In the genomic region with DNA sequence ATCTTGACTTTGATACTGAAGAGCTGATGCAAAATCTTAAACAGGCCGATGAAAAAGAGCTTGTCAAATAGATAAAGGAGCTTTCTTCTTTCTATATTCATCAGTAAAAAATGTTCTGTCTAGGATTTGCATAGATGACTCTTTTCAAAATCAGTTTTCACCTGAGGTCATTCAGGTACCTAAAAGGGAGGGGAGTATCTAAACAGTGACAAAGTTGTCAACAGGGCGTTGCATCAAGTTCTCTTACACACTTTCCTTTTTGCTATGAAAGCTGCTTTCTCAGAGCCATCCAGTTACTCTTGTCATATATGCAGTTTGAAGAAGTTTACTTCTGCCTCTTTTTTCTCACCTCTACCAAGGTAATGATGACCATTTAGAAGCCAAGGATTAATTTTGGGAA, we compare ENCODE assay signal across 12 cellular contexts.
A peak's percentile ranks its signal among the peaks of the same experiment; 100 is the strongest.
DNase-seq lines count a peak whose midpoint lies in the region; ATAC-seq and TF ChIP-seq lines count a peak whose summit lies in the region.
"Had no signal": no experiment of that assay in that cellular context is flagged by ENCODE, and none has a peak within 500 bp of the region (broad histone marks: within the 10 kb centered on the region; RNA-seq: fewer than 3 reads in every experiment).

No MANE protein-coding gene starts in this region.

- H4K12ac ChIP-seq in trophoblast cell (ENCODE audit: low read depth, low read length) = no peak overlapping the region

- H3K4me1 ChIP-seq in OCI-LY1 (ENCODE audit: insufficient read depth, low read length, severe bottlenecking) (peaks cover 53% of the 10 kb centered on the region), trophoblast cell (ENCODE audit: control insufficient read depth in 1 of 2, insufficient read depth in 2 of 2, low read length in 2 of 2) (peaks cover 0 to 2% of the 10 kb centered on the region in 2 experiments), neural progenitor cell (peaks cover 31% of the 10 kb centered on the region)

- ATAC-seq in activated T-cell treated with anti-CD3 and anti-CD28 coated beads, Interleukin-2, amount 50 U/mL, for 4 hours = peak; percentile 59 to 60
- ATAC-seq in GM21528 (IDR thresholded peaks at IDR 0.05; ENCODE audit: low FRiP score, unreplicated experiment) = peak; percentile 61
- ATAC-seq: Panc1 had no signal

- peak overlapping the region; percentile 41 for H3K4me2 ChIP-seq in OCI-LY1 (ENCODE audit: low read length)
- H3K4me2 ChIP-seq in trophoblast cell (ENCODE audit: low read length) = no peak overlapping the region
- H3K4me2 ChIP-seq in neural progenitor cell = no peak overlapping the region

- H3K4me1 Mint-ChIP-seq in activated T-cell treated with anti-CD3 and anti-CD28 coated beads, Interleukin-2, amount 50 U/mL, for 4 hours (ENCODE audit: low read depth) = peaks cover 49% of the 10 kb centered on the region
- peaks cover 35% of the 10 kb centered on the region for H3K4me1 Mint-ChIP-seq in neural progenitor cell

- H3K27ac ChIP-seq in OCI-LY1 (ENCODE audit: low read depth, low read length, poor library complexity, severe bottlenecking) (peak overlapping the region; percentile 8), trophoblast cell (ENCODE audit: low read depth, low read length) (no peak overlapping the region), neural progenitor cell (no peak overlapping the region)

- no peak overlapping the region for H2BK12ac ChIP-seq in trophoblast cell (ENCODE audit: low read length)

- WGBS in trophoblast cell (ENCODE audit: extremely low coverage, insufficient coverage, insufficient read length) = no CpG with 5 or more reads among the region's 2 CpGs

- H3K36me3 Mint-ChIP-seq in activated T-cell treated with anti-CD3 and anti-CD28 coated beads, Interleukin-2, amount 50 U/mL, for 4 hours (ENCODE audit: insufficient read depth) = no peaks in the 10 kb centered on the region
- H3K36me3 Mint-ChIP-seq in neural progenitor cell = no peaks in the 10 kb centered on the region

- H3K27ac Mint-ChIP-seq in neural progenitor cell = no peak overlapping the region

- no peak overlapping the region for H2BK5ac ChIP-seq in trophoblast cell (ENCODE audit: low read depth, low read length, poor library complexity)

- H3K9me3 ChIP-seq in OCI-LY1 (ENCODE audit: low read length) (no peaks in the 10 kb centered on the region), trophoblast cell (ENCODE audit: insufficient read depth, low read depth, low read length) (no peaks in the 10 kb centered on the region), neural progenitor cell (ENCODE audit: low read depth) (no peaks in the 10 kb centered on the region)

- H3K27me3 ChIP-seq in OCI-LY1 (ENCODE audit: insufficient read depth, low read length) (no peaks in the 10 kb centered on the region), trophoblast cell (ENCODE audit: insufficient read depth, low read length) (no peaks in the 10 kb centered on the region), neural progenitor cell (no peaks in the 10 kb centered on the region)

- H4K20me1 ChIP-seq in OCI-LY1 (ENCODE audit: insufficient read depth, low read length) (no peaks in the 10 kb centered on the region), neural progenitor cell (ENCODE audit: low read depth) (peaks cover 29% of the 10 kb centered on the region)

- H3K18ac ChIP-seq in trophoblast cell (ENCODE audit: low read length) = no peak overlapping the region

- H3K79me1 ChIP-seq in trophoblast cell (ENCODE audit: low read length) = no peaks in the 10 kb centered on the region

- no peak overlapping the region for H2BK120ac ChIP-seq in trophoblast cell (ENCODE audit: insufficient read depth, low read length, poor library complexity)

- no peak overlapping the region for H3K14ac ChIP-seq in trophoblast cell (ENCODE audit: low read length)

- H3F3A ChIP-seq in OCI-LY1 (ENCODE audit: insufficient read depth, low read length) (no peaks in the 10 kb centered on the region; the same call in 1 of the 2 replicates), neural progenitor cell (ENCODE audit: low read depth) (peaks cover 30% of the 10 kb centered on the region)

- H3K9me3 Mint-ChIP-seq in activated T-cell treated with anti-CD3 and anti-CD28 coated beads, Interleukin-2, amount 50 U/mL, for 4 hours = no peaks in the 10 kb centered on the region
- H3K9me3 Mint-ChIP-seq in neural progenitor cell = no peaks in the 10 kb centered on the region

- H2AK5ac ChIP-seq in trophoblast cell (ENCODE audit: low read length) = no peak overlapping the region

- H3K4me3 ChIP-seq in OCI-LY1 (ENCODE audit: low read depth, low read length, poor library complexity, severe bottlenecking) (peak overlapping the region; percentile 15), trophoblast cell (ENCODE audit: low read depth, low read length) (no peak overlapping the region), neural progenitor cell (no peak overlapping the region)

- H3K27me3 Mint-ChIP-seq in activated T-cell treated with anti-CD3 and anti-CD28 coated beads, Interleukin-2, amount 50 U/mL, for 4 hours (ENCODE audit: low read depth) = no peaks in the 10 kb centered on the region
- H3K27me3 Mint-ChIP-seq in neural progenitor cell (ENCODE audit: insufficient read depth, low read depth) = no peaks in the 10 kb centered on the region

- H3K36me3 ChIP-seq in OCI-LY1 (ENCODE audit: insufficient read depth, low read length) (no peaks in the 10 kb centered on the region), trophoblast cell (ENCODE audit: control insufficient read depth in 1 of 2, insufficient read depth in 2 of 2, low read length in 2 of 2) (no peaks in the 10 kb centered on the region), neural progenitor cell (no peaks in the 10 kb centered on the region)

- no peak for DNase-seq in activated T-cell treated with anti-CD3 and anti-CD28 coated beads, Interleukin-2, amount 50 U/mL, for 4 hours
- DNase-seq in activated T-cell treated with anti-CD3 and anti-CD28 coated beads for 4 hours (no peak), trophoblast cell (peak; percentile 30 to 79), neural progenitor cell (ENCODE audit: low spot score) (no peak), NCI-H2196 (lab: John Stamatoyannopoulos, UW; ENCODE audit: unreplicated experiment) (no peak)
- no peak for DNase-seq in central memory CD4-positive, alpha-beta T cell
- DNase-seq: IMR-90, NCI-H1930, T1000 had no signal

- H3K4me3 Mint-ChIP-seq in activated T-cell treated with anti-CD3 and anti-CD28 coated beads, Interleukin-2, amount 50 U/mL, for 4 hours = no peak overlapping the region
- no peak overlapping the region for H3K4me3 Mint-ChIP-seq in neural progenitor cell

- H3K79me2 ChIP-seq in OCI-LY1 (ENCODE audit: insufficient read depth, low read length) (peaks cover 49% of the 10 kb centered on the region), trophoblast cell (ENCODE audit: control insufficient read depth, insufficient read depth, low read length, poor library complexity) (no peaks in the 10 kb centered on the region), neural progenitor cell (ENCODE audit: low read depth) (peaks cover 57% of the 10 kb centered on the region)

- no peak overlapping the region for H4K91ac ChIP-seq in trophoblast cell (ENCODE audit: low read depth, low read length)

- H3K9me2 ChIP-seq in OCI-LY1 (ENCODE audit: low read depth, low read length) = no peaks in the 10 kb centered on the region

- H2AFZ ChIP-seq in OCI-LY1 (ENCODE audit: low read length) (no peak overlapping the region), trophoblast cell (ENCODE audit: insufficient read depth, low read length, poor library complexity) (no peak overlapping the region), neural progenitor cell (replicated peaks) (no peak overlapping the region)

- no peak overlapping the region for H3K23ac ChIP-seq in trophoblast cell (ENCODE audit: low read length)

- H3K9ac ChIP-seq in OCI-LY1 (ENCODE audit: low read length) (peak overlapping the region; percentile 30; the same call in 1 of the 2 replicates), trophoblast cell (ENCODE audit: low read length) (no peak overlapping the region), neural progenitor cell (no peak overlapping the region)

- no peak overlapping the region for H4K8ac ChIP-seq in trophoblast cell (ENCODE audit: low read depth, low read length)

- no peak overlapping the region for H3K4ac ChIP-seq in trophoblast cell (ENCODE audit: low read depth, low read length)

- TF ChIP-seq CTCF in OCI-LY1 (IDR thresholded peaks at IDR 0.05; ENCODE audit: low read length) (no peak), neural progenitor cell (IDR thresholded peaks at IDR 0.05) (no peak)

Comparison
In these comparisons a context has a peak if more than half of its experiments do, and no peak if none do; other contexts are left out.
1. DNase-seq: peak in trophoblast cell (2 of 2); none in activated T-cell treated with anti-CD3 and anti-CD28 coated beads, Interleukin-2, amount 50 U/mL, for 4 hours (single experiment), activated T-cell treated with anti-CD3 and anti-CD28 coated beads for 4 hours (single experiment), neural progenitor cell (single experiment), NCI-H2196 (single experiment) and central memory CD4-positive, alpha-beta T cell (single experiment).